In the genomic region with DNA sequence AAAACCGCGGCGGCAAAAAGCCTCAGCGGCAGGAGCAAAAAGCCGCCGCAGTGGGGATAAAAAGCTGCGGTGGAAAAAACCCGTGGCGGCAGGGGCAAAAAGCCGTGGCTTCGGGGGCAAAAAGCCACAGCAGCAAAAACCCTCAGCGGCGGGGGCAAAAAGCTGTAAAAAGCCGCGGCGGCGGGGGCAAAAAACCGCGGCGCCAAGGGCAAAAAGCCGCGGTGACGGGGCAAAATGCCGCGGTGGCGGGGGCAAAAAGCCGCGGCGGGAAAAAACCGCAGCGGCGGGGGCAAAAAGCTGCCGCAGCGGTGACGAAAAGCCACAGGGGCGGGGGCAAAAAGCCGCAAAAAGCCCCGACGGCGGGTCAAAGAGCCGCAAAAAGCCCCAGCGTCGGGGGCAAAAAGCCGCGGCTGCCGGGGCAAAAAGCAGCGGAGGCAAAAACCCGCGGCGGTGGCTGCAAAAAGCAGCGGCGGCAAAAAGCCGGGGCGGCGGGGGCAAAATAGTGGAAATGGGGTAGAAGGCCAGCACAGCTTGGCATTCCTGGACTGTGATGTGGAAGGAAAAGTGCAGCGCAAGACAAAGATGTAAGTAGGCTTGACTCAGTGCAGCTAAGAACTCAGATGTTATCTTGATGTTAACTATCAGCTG, we compare ENCODE assay signal across 14 cellular contexts.
DNase-seq lines count a peak whose midpoint lies in the region; ATAC-seq, FAIRE-seq and TF ChIP-seq lines count a peak whose summit lies in the region.
"Had no signal": no experiment of that assay in that cellular context is flagged by ENCODE, and none has a peak within 500 bp of the region (broad histone marks: within the 10 kb centered on the region; RNA-seq: fewer than 3 reads in every experiment).

No MANE protein-coding gene starts in this region.

- no peak for TF ChIP-seq POLR2A in H54 (IDR thresholded peaks at IDR 0.05; ENCODE audit: low read depth, low read length)

- no peaks in the 10 kb centered on the region for H3K4me1 ChIP-seq in SJSA1 (replicated peaks)
- H3K4me1 ChIP-seq: colonic mucosa had no signal

- H3K9me3 ChIP-seq in SJSA1 (replicated peaks), result no peaks in the 10 kb centered on the region
- H3K9me3 ChIP-seq: colonic mucosa had no signal

- H3K36me3 ChIP-seq in SJSA1, result no peaks in the 10 kb centered on the region
- H3K36me3 ChIP-seq: colonic mucosa had no signal

- peaks cover 23% of the 10 kb centered on the region for H3K27me3 ChIP-seq in SJSA1 (replicated peaks)

- H3K27ac ChIP-seq in SJSA1, result no peak overlapping the region
- H3K27ac ChIP-seq: colonic mucosa had no signal

- FAIRE-seq in H54 (lab: Jason Lieb, UNC), result peak; percentile 11
- FAIRE-seq: GM12891 had no signal

- intact Hi-C loops in head of caudate nucleus (cut with DNase I), result no loop called here

- DNase-seq in H54 (ENCODE audit: insufficient read length, low spot score), result no peak
- peak in 1 of 2 experiments; percentile 4 for DNase-seq in SJSA1 (ENCODE audit: low read depth in 1 of 2, low spot score in 2 of 2)
- peak in 34 of 42 donors; percentile 1 to 50 (median 14) for DNase-seq in head of caudate nucleus
- DNase-seq in retina, result peak; percentile 57
- no peak for DNase-seq in epidermal melanocyte (ENCODE audit: insufficient read length, low spot score)
- no peak for DNase-seq in stimulated activated naive CD4-positive, alpha-beta T cell (lab: John Stamatoyannopoulos, UW)
- no peak for DNase-seq in activated effector memory CD4-positive, alpha-beta T cell treated with Interleukin-2 at 50 U/mL for 16 hours
- DNase-seq: activated CD4-positive, alpha-beta T cell treated with anti-CD3 and anti-CD28 coated beads, Interleukin-2, amount 50 U/mL, for 4 hours; colonic mucosa; naive thymus-derived CD4-positive, alpha-beta T cell; NCI-H524 treated with DMSO at 0.1 percent for 48 hours had no signal

- no peak for ATAC-seq in HG02870 (IDR thresholded peaks at IDR 0.05; ENCODE audit: unreplicated experiment)
- ATAC-seq: naive thymus-derived CD4-positive, alpha-beta T cell; stimulated activated effector memory CD8-positive, alpha-beta T cell treated with anti-CD3 and anti-CD28 coated beads, Interleukin-12 subunit alpha, Interleukin-12 subunit beta, amount 100 ng/mL, for 72 hours had no signal

- peak overlapping the region; percentile 6; the same call in 1 of the 2 replicates for H3K4me3 ChIP-seq in SJSA1
- H3K4me3 ChIP-seq: colonic mucosa had no signal

Comparison
In these comparisons a context has a peak if more than half of its experiments do, and no peak if none do; other contexts are left out.
1. DNase-seq: peak in head of caudate nucleus (34 of 42) and retina (single experiment); none in H54 (single experiment), epidermal melanocyte (single experiment), stimulated activated naive CD4-positive, alpha-beta T cell (0 of 6) and activated effector memory CD4-positive, alpha-beta T cell treated with Interleukin-2 at 50 U/mL for 16 hours (single experiment).